ENCODE assay signal across 1 cellular context in the genomic region with DNA sequence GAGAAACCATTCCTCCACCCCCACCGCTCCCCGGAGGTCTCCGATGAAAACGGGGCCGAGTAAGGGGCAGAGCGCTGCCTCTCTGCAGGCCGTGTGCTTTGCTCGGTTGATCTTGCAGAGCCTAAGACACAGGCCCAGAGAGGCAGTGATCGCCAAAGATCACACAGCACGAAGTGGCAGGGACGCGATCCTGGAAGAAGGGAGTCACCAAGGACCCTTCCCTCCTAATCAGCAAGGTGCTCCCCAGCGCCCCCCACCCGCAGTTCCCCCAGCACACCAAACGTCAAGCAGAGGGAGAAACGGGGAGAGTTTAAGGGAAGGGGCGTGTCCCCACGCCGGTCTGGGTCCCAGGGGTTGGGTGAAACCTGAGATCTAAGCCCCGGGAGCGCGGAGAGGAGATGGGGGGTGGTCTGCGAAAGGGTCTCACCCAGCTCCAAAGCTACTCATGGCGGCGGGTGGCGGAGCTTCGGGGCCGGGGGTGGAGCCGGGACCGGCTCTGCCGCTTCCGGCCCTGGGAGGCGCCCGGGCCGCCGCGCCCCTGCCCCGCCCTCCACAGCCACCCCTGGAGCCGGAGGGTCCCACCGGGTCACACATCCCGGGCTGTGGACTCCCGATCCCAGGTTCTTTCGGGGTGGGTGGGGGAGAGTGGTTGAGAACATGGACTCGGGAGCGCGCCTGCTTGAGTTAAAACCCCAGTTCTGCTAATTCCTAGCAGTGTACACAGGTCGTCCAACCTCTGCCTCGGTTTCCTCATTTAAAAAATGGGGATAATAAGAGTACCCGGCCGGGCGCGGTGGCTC.
TF ChIP-seq lines count a peak whose summit lies in the region.

A gene with protein sequence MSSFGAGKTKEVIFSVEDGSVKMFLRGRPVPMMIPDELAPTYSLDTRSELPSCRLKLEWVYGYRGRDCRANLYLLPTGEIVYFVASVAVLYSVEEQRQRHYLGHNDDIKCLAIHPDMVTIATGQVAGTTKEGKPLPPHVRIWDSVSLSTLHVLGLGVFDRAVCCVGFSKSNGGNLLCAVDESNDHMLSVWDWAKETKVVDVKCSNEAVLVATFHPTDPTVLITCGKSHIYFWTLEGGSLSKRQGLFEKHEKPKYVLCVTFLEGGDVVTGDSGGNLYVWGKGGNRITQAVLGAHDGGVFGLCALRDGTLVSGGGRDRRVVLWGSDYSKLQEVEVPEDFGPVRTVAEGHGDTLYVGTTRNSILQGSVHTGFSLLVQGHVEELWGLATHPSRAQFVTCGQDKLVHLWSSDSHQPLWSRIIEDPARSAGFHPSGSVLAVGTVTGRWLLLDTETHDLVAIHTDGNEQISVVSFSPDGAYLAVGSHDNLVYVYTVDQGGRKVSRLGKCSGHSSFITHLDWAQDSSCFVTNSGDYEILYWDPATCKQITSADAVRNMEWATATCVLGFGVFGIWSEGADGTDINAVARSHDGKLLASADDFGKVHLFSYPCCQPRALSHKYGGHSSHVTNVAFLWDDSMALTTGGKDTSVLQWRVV (minus strand): TSS at position 468 of the 800 bp plus-strand sequence. CDS start 21 bp downstream, at position 447.

TF ChIP-seq in K562, 482 proteins besides CTCF, POLR2A, EP300 and RAD21 (continued from another document and continues in another):
- TF ChIP-seq KAT8 (IDR thresholded peaks at IDR 0.05; ENCODE audit: low read depth) (no peak), CREB1 (IDR thresholded peaks at IDR 0.05) (no peak), CREB1 (CRISPR knock-in tag; IDR thresholded peaks at IDR 0.05) (no peak), RFX7 (CRISPR knock-in tag; IDR thresholded peaks at IDR 0.05) (no peak), HDGF (IDR thresholded peaks at IDR 0.05) (peak; percentile 80; the same call in 1 of the 2 replicates), ZNF217 (CRISPR knock-in tag; IDR thresholded peaks at IDR 0.05) (no peak), FOSL1 (tag; conservative IDR thresholded peaks at IDR 0.05) (0 out of 2 replicates have a peak, but pooled peaks have one; percentile 25), FOXA3 (CRISPR knock-in tag; conservative IDR thresholded peaks at IDR 0.05 in 1 of 2, IDR thresholded peaks at IDR 0.05 in 1 of 2) (no peak), CHCHD3 (CRISPR knock-in tag; IDR thresholded peaks at IDR 0.05) (no peak), IFI16 (CRISPR knock-in tag; IDR thresholded peaks at IDR 0.05) (no peak), ESRRB (CRISPR knock-in tag; IDR thresholded peaks at IDR 0.05; ENCODE audit: borderline replicate concordance) (no peak), CBX2 (IDR thresholded peaks at IDR 0.05; ENCODE audit: insufficient read depth, low read length, poor library complexity, severe bottlenecking) (no peak), NFE2 (IDR thresholded peaks at IDR 0.05; ENCODE audit: low read depth) (no peak), ELF2 (CRISPR knock-in tag; IDR thresholded peaks at IDR 0.05) (no peak), MTF1 (CRISPR knock-in tag; IDR thresholded peaks at IDR 0.05; ENCODE audit: borderline replicate concordance) (no peak), L3MBTL2 (IDR thresholded peaks at IDR 0.05) (peak; percentile 29; the same call in 1 of the 2 replicates), RAD51 (IDR thresholded peaks at IDR 0.05; ENCODE audit: borderline replicate concordance, low read depth) (no peak), KHSRP (IDR thresholded peaks at IDR 0.05) (no peak), NCOA1 (IDR thresholded peaks at IDR 0.05; ENCODE audit: low read depth) (no peak), FIP1L1 (IDR thresholded peaks at IDR 0.05; ENCODE audit: low read depth, low read length, poor library complexity, severe bottlenecking) (no peak), BRCA1 (IDR thresholded peaks at IDR 0.05) (no peak), BRCA1 (CRISPR knock-in tag; IDR thresholded peaks at IDR 0.05) (no peak), ZEB2 (IDR thresholded peaks at IDR 0.05) (no peak), MIER1 (IDR thresholded peaks at IDR 0.05; ENCODE audit: low read depth) (peak; percentile 35; the same call in 1 of the 2 replicates), ZNF354B (CRISPR knock-in tag; IDR thresholded peaks at IDR 0.05) (no peak)
- TF ChIP-seq, protein P1, sequence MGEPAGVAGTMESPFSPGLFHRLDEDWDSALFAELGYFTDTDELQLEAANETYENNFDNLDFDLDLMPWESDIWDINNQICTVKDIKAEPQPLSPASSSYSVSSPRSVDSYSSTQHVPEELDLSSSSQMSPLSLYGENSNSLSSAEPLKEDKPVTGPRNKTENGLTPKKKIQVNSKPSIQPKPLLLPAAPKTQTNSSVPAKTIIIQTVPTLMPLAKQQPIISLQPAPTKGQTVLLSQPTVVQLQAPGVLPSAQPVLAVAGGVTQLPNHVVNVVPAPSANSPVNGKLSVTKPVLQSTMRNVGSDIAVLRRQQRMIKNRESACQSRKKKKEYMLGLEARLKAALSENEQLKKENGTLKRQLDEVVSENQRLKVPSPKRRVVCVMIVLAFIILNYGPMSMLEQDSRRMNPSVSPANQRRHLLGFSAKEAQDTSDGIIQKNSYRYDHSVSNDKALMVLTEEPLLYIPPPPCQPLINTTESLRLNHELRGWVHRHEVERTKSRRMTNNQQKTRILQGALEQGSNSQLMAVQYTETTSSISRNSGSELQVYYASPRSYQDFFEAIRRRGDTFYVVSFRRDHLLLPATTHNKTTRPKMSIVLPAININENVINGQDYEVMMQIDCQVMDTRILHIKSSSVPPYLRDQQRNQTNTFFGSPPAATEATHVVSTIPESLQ (CRISPR knock-in tag; IDR thresholded peaks at IDR 0.05) = no peak
- TF ChIP-seq, protein P2, sequence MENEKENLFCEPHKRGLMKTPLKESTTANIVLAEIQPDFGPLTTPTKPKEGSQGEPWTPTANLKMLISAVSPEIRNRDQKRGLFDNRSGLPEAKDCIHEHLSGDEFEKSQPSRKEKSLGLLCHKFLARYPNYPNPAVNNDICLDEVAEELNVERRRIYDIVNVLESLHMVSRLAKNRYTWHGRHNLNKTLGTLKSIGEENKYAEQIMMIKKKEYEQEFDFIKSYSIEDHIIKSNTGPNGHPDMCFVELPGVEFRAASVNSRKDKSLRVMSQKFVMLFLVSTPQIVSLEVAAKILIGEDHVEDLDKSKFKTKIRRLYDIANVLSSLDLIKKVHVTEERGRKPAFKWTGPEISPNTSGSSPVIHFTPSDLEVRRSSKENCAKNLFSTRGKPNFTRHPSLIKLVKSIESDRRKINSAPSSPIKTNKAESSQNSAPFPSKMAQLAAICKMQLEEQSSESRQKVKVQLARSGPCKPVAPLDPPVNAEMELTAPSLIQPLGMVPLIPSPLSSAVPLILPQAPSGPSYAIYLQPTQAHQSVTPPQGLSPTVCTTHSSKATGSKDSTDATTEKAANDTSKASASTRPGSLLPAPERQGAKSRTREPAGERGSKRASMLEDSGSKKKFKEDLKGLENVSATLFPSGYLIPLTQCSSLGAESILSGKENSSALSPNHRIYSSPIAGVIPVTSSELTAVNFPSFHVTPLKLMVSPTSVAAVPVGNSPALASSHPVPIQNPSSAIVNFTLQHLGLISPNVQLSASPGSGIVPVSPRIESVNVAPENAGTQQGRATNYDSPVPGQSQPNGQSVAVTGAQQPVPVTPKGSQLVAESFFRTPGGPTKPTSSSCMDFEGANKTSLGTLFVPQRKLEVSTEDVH (IDR thresholded peaks at IDR 0.05; ENCODE audit: low read depth, partially characterized antibody) = no peak
- TF ChIP-seq, protein P3, sequence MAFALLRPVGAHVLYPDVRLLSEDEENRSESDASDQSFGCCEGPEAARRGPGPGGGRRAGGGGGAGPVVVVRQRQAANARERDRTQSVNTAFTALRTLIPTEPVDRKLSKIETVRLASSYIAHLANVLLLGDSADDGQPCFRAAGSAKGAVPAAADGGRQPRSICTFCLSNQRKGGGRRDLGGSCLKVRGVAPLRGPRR (CRISPR knock-in tag; IDR thresholded peaks at IDR 0.05) = no peak
- TF ChIP-seq, protein P4, sequence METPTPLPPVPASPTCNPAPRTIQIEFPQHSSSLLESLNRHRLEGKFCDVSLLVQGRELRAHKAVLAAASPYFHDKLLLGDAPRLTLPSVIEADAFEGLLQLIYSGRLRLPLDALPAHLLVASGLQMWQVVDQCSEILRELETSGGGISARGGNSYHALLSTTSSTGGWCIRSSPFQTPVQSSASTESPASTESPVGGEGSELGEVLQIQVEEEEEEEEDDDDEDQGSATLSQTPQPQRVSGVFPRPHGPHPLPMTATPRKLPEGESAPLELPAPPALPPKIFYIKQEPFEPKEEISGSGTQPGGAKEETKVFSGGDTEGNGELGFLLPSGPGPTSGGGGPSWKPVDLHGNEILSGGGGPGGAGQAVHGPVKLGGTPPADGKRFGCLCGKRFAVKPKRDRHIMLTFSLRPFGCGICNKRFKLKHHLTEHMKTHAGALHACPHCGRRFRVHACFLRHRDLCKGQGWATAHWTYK (CRISPR knock-in tag; IDR thresholded peaks at IDR 0.05) = no peak
- TF ChIP-seq, protein P5, sequence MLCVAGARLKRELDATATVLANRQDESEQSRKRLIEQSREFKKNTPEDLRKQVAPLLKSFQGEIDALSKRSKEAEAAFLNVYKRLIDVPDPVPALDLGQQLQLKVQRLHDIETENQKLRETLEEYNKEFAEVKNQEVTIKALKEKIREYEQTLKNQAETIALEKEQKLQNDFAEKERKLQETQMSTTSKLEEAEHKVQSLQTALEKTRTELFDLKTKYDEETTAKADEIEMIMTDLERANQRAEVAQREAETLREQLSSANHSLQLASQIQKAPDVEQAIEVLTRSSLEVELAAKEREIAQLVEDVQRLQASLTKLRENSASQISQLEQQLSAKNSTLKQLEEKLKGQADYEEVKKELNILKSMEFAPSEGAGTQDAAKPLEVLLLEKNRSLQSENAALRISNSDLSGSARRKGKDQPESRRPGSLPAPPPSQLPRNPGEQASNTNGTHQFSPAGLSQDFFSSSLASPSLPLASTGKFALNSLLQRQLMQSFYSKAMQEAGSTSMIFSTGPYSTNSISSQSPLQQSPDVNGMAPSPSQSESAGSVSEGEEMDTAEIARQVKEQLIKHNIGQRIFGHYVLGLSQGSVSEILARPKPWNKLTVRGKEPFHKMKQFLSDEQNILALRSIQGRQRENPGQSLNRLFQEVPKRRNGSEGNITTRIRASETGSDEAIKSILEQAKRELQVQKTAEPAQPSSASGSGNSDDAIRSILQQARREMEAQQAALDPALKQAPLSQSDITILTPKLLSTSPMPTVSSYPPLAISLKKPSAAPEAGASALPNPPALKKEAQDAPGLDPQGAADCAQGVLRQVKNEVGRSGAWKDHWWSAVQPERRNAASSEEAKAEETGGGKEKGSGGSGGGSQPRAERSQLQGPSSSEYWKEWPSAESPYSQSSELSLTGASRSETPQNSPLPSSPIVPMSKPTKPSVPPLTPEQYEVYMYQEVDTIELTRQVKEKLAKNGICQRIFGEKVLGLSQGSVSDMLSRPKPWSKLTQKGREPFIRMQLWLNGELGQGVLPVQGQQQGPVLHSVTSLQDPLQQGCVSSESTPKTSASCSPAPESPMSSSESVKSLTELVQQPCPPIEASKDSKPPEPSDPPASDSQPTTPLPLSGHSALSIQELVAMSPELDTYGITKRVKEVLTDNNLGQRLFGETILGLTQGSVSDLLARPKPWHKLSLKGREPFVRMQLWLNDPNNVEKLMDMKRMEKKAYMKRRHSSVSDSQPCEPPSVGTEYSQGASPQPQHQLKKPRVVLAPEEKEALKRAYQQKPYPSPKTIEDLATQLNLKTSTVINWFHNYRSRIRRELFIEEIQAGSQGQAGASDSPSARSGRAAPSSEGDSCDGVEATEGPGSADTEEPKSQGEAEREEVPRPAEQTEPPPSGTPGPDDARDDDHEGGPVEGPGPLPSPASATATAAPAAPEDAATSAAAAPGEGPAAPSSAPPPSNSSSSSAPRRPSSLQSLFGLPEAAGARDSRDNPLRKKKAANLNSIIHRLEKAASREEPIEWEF (CRISPR knock-in tag; IDR thresholded peaks at IDR 0.05) = no peak
- TF ChIP-seq, protein P6, sequence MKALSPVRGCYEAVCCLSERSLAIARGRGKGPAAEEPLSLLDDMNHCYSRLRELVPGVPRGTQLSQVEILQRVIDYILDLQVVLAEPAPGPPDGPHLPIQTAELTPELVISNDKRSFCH (CRISPR knock-in tag; IDR thresholded peaks at IDR 0.05) = no peak
- TF ChIP-seq, protein P6 (tag; IDR thresholded peaks at IDR 0.05) = 0 out of 2 replicates have a peak, but pooled peaks have one; percentile 25
- TF ChIP-seq, protein P7, sequence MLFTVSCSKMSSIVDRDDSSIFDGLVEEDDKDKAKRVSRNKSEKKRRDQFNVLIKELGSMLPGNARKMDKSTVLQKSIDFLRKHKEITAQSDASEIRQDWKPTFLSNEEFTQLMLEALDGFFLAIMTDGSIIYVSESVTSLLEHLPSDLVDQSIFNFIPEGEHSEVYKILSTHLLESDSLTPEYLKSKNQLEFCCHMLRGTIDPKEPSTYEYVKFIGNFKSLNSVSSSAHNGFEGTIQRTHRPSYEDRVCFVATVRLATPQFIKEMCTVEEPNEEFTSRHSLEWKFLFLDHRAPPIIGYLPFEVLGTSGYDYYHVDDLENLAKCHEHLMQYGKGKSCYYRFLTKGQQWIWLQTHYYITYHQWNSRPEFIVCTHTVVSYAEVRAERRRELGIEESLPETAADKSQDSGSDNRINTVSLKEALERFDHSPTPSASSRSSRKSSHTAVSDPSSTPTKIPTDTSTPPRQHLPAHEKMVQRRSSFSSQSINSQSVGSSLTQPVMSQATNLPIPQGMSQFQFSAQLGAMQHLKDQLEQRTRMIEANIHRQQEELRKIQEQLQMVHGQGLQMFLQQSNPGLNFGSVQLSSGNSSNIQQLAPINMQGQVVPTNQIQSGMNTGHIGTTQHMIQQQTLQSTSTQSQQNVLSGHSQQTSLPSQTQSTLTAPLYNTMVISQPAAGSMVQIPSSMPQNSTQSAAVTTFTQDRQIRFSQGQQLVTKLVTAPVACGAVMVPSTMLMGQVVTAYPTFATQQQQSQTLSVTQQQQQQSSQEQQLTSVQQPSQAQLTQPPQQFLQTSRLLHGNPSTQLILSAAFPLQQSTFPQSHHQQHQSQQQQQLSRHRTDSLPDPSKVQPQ (CRISPR knock-in tag; IDR thresholded peaks at IDR 0.05; ENCODE audit: borderline replicate concordance) = no peak
- TF ChIP-seq, protein P8, sequence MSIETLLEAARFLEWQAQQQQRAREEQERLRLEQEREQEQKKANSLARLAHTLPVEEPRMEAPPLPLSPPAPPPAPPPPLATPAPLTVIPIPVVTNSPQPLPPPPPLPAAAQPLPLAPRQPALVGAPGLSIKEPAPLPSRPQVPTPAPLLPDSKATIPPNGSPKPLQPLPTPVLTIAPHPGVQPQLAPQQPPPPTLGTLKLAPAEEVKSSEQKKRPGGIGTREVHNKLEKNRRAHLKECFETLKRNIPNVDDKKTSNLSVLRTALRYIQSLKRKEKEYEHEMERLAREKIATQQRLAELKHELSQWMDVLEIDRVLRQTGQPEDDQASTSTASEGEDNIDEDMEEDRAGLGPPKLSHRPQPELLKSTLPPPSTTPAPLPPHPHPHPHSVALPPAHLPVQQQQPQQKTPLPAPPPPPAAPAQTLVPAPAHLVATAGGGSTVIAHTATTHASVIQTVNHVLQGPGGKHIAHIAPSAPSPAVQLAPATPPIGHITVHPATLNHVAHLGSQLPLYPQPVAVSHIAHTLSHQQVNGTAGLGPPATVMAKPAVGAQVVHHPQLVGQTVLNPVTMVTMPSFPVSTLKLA (conservative IDR thresholded peaks at IDR 0.05) = peak in 1 of 2 experiments; percentile 74; a peak in 3 of 4 replicates
- TF ChIP-seq, protein P9, sequence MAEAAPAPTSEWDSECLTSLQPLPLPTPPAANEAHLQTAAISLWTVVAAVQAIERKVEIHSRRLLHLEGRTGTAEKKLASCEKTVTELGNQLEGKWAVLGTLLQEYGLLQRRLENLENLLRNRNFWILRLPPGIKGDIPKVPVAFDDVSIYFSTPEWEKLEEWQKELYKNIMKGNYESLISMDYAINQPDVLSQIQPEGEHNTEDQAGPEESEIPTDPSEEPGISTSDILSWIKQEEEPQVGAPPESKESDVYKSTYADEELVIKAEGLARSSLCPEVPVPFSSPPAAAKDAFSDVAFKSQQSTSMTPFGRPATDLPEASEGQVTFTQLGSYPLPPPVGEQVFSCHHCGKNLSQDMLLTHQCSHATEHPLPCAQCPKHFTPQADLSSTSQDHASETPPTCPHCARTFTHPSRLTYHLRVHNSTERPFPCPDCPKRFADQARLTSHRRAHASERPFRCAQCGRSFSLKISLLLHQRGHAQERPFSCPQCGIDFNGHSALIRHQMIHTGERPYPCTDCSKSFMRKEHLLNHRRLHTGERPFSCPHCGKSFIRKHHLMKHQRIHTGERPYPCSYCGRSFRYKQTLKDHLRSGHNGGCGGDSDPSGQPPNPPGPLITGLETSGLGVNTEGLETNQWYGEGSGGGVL (CRISPR knock-in tag; IDR thresholded peaks at IDR 0.05) = no peak
